Comparison of ENCODE assay signal across 20 cellular contexts in the genomic region with DNA sequence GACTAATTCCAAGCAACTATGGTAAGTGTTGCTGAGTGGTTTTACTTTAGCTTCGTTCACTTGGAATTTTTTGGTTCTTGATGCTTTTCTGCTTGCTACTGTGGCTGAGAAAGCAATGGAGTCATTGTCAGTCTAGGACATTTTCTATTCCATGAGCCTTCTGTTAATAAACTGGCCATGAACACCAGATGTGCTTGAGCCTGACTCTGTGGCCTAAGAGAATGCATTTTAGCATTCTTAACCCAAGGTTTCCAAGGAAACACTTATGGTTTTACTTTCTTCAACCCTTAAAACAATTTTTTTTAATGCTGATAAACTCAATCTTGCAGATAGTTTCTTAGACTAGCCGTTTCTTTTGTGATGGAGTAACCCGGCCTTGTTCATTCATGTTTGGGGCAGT. TPM values are rescaled to one million over a fixed set of nuclear protein-coding genes. Genes with fewer than 3 reads are reported as not detected.
DNase-seq lines count a peak whose midpoint lies in the region; ATAC-seq and TF ChIP-seq lines count a peak whose summit lies in the region.
"Had no signal": no experiment of that assay in that cellular context is flagged by ENCODE, and none has a peak within 500 bp of the region (broad histone marks: within the 10 kb centered on the region; RNA-seq: fewer than 3 reads in every experiment).

No MANE protein-coding gene starts in this region.

- ATAC-seq in activated CD8-positive, alpha-beta T cell treated with anti-CD3 and anti-CD28 coated beads, Interleukin-2, amount 10 ng/mL, durations not matched to agents 7 days and 5 days = no peak
- ATAC-seq in activated CD8-positive, alpha-beta T cell treated with anti-CD3 and anti-CD28 coated beads for 36 hours = no peak
- ATAC-seq in left lobe of liver (no peak), left ventricle myocardium superior (no peak)
- ATAC-seq: stimulated activated memory B cell treated with anti-CD40 and anti-IgM and Interleukin-4, amounts not matched to agents 10 μg/mL and 1 μg/mL and 100 μg/mL, for 72 hours had no signal

- no peaks in the 10 kb centered on the region for H3K9me3 Mint-ChIP-seq in activated CD8-positive, alpha-beta T cell treated with anti-CD3 and anti-CD28 coated beads, Interleukin-2, amount 10 ng/mL, durations not matched to agents 7 days and 5 days (ENCODE audit: insufficient read depth)
- no peaks in the 10 kb centered on the region for H3K9me3 Mint-ChIP-seq in activated CD8-positive, alpha-beta T cell treated with anti-CD3 and anti-CD28 coated beads for 36 hours
- H3K9me3 Mint-ChIP-seq in activated T-helper 2 cell treated with anti-CD3 and anti-CD28 coated beads, Interferon-gamma antibody, Interleukin-2, Interleukin-4, amounts not matched to agents 10 μg/mL and 5 μg/mL and 100 μg/mL, durations not matched to agents 14 hours and 24 hours and 36 hours = no peaks in the 10 kb centered on the region
- H3K9me3 Mint-ChIP-seq: activated B cell treated with CpG ODN at 0.5 μM for 24 hours; activated naive CD4-positive, alpha-beta T cell treated with anti-CD3 and anti-CD28 coated beads for 36 hours; stimulated activated memory B cell treated with anti-CD40 and anti-IgM and Interleukin-4, amounts not matched to agents 10 μg/mL and 1 μg/mL and 100 μg/mL, for 72 hours had no signal

- no peak overlapping the region for H3K4me3 ChIP-seq in WERI-Rb-1 (ENCODE audit: low read depth, low read length)
- H3K4me3 ChIP-seq: esophagus muscularis mucosa, spleen, upper lobe of left lung had no signal

- no peaks in the 10 kb centered on the region for H3K9me3 ChIP-seq in WERI-Rb-1 (ENCODE audit: severe bottlenecking)
- H3K9me3 ChIP-seq: esophagus muscularis mucosa, spleen, upper lobe of left lung had no signal

- CTCF ChIA-PET in activated CD8-positive, alpha-beta T cell treated with anti-CD3 and anti-CD28 coated beads, Interleukin-2, amount 10 ng/mL, durations not matched to agents 7 days and 5 days (lab: Charles Lee) = interaction anchor here (1.8 kb wide), 1 partner anchor 15 kb away, joined by 6 read pairs; no protein-coding TSS in a partner anchor
- CTCF ChIA-PET in activated CD8-positive, alpha-beta T cell treated with anti-CD3 and anti-CD28 coated beads for 36 hours (lab: Charles Lee) = interaction anchor here (2.3 kb wide), 1 partner anchor 54 kb away, joined by 12 read pairs; no protein-coding TSS in a partner anchor

- no peaks in the 10 kb centered on the region for H3K27me3 ChIP-seq in WERI-Rb-1 (ENCODE audit: insufficient read depth, low read depth, severe bottlenecking)
- H3K27me3 ChIP-seq: brain microvascular endothelial cell, esophagus muscularis mucosa, spleen, upper lobe of left lung had no signal

- no peaks in the 10 kb centered on the region for H3K27me3 Mint-ChIP-seq in activated CD8-positive, alpha-beta T cell treated with anti-CD3 and anti-CD28 coated beads, Interleukin-2, amount 10 ng/mL, durations not matched to agents 7 days and 5 days (ENCODE audit: low read depth)
- H3K27me3 Mint-ChIP-seq in activated CD8-positive, alpha-beta T cell treated with anti-CD3 and anti-CD28 coated beads for 36 hours = no peaks in the 10 kb centered on the region
- no peaks in the 10 kb centered on the region for H3K27me3 Mint-ChIP-seq in activated T-helper 2 cell treated with anti-CD3 and anti-CD28 coated beads, Interferon-gamma antibody, Interleukin-2, Interleukin-4, amounts not matched to agents 10 μg/mL and 5 μg/mL and 100 μg/mL, durations not matched to agents 14 hours and 24 hours and 36 hours (ENCODE audit: low read depth)
- H3K27me3 Mint-ChIP-seq: activated B cell treated with CpG ODN at 0.5 μM for 24 hours; stimulated activated memory B cell treated with anti-CD40 and anti-IgM and Interleukin-4, amounts not matched to agents 10 μg/mL and 1 μg/mL and 100 μg/mL, for 72 hours had no signal

- H3K4me3 Mint-ChIP-seq in activated CD8-positive, alpha-beta T cell treated with anti-CD3 and anti-CD28 coated beads, Interleukin-2, amount 10 ng/mL, durations not matched to agents 7 days and 5 days = no peak overlapping the region
- H3K4me3 Mint-ChIP-seq in activated CD8-positive, alpha-beta T cell treated with anti-CD3 and anti-CD28 coated beads for 36 hours = no peak overlapping the region
- no peak overlapping the region for H3K4me3 Mint-ChIP-seq in activated T-helper 2 cell treated with anti-CD3 and anti-CD28 coated beads, Interferon-gamma antibody, Interleukin-2, Interleukin-4, amounts not matched to agents 10 μg/mL and 5 μg/mL and 100 μg/mL, durations not matched to agents 14 hours and 24 hours and 36 hours (ENCODE audit: low read depth)
- H3K4me3 Mint-ChIP-seq: activated B cell treated with CpG ODN at 0.5 μM for 24 hours; activated naive CD4-positive, alpha-beta T cell treated with anti-CD3 and anti-CD28 coated beads for 36 hours; stimulated activated memory B cell treated with anti-CD40 and anti-IgM and Interleukin-4, amounts not matched to agents 10 μg/mL and 1 μg/mL and 100 μg/mL, for 72 hours had no signal

- peaks cover 59% of the 10 kb centered on the region for H3K36me3 Mint-ChIP-seq in activated CD8-positive, alpha-beta T cell treated with anti-CD3 and anti-CD28 coated beads, Interleukin-2, amount 10 ng/mL, durations not matched to agents 7 days and 5 days (ENCODE audit: low read depth)
- H3K36me3 Mint-ChIP-seq in activated CD8-positive, alpha-beta T cell treated with anti-CD3 and anti-CD28 coated beads for 36 hours (ENCODE audit: low read depth) = peaks cover 31% of the 10 kb centered on the region
- H3K36me3 Mint-ChIP-seq in activated T-helper 2 cell treated with anti-CD3 and anti-CD28 coated beads, Interferon-gamma antibody, Interleukin-2, Interleukin-4, amounts not matched to agents 10 μg/mL and 5 μg/mL and 100 μg/mL, durations not matched to agents 14 hours and 24 hours and 36 hours (ENCODE audit: low read depth) = peaks cover 71% of the 10 kb centered on the region

- intact Hi-C loops in activated CD8-positive, alpha-beta T cell treated with anti-CD3 and anti-CD28 coated beads for 36 hours (cut with micrococcal nuclease) = no loop called here
- intact Hi-C loops in activated T-helper 2 cell treated with anti-CD3 and anti-CD28 coated beads, Interferon-gamma antibody, Interleukin-2, Interleukin-4, amounts not matched to agents 10 μg/mL and 5 μg/mL and 100 μg/mL, durations not matched to agents 14 hours and 24 hours and 36 hours (cut with micrococcal nuclease) = no loop called here
- intact Hi-C loops in left ventricle myocardium superior (cut with micrococcal nuclease) = no loop called here

- DNase-seq in activated CD8-positive, alpha-beta T cell treated with anti-CD3 and anti-CD28 coated beads, Interleukin-2, amount 10 ng/mL, durations not matched to agents 7 days and 5 days = no peak
- DNase-seq in activated CD8-positive, alpha-beta T cell treated with anti-CD3 and anti-CD28 coated beads for 36 hours = no peak
- DNase-seq in activated T-helper 2 cell treated with anti-CD3 and anti-CD28 coated beads, Interferon-gamma antibody, Interleukin-2, Interleukin-4, amounts not matched to agents 10 μg/mL and 5 μg/mL and 100 μg/mL, durations not matched to agents 14 hours and 24 hours and 36 hours (ENCODE audit: low spot score) = no peak
- DNase-seq in fibroblast of the conjunctiva (ENCODE audit: low read depth) (peak; percentile 14), WERI-Rb-1 (no peak), left lobe of liver (ENCODE audit: low spot score) (no peak), left ventricle myocardium superior (no peak), NCI-H2196 treated with DMSO at 0.1 percent for 48 hours (lab: John Stamatoyannopoulos, UW; ENCODE audit: unreplicated experiment) (no peak)
- DNase-seq: activated B cell treated with CpG ODN at 0.5 μM for 24 hours; activated CD8-positive, alpha-beta memory T cell treated with anti-CD3 and anti-CD28 coated beads, Interleukin-2, amount 50 U/mL, for 48 hours; activated naive CD4-positive, alpha-beta T cell treated with anti-CD3 and anti-CD28 coated beads for 36 hours; brain microvascular endothelial cell; Calu3; NCI-H1436; NCI-H345; spleen; T-helper 2 cell; upper lobe of left lung had no signal

- POLR2A ChIA-PET in activated CD8-positive, alpha-beta T cell treated with anti-CD3 and anti-CD28 coated beads, Interleukin-2, amount 10 ng/mL, durations not matched to agents 7 days and 5 days (lab: Charles Lee) = interaction anchor here (0.6 kb wide), 1 partner anchor 303 kb away, joined by 3 read pairs; no protein-coding TSS in a partner anchor
- POLR2A ChIA-PET in activated CD8-positive, alpha-beta T cell treated with anti-CD3 and anti-CD28 coated beads for 36 hours (lab: Charles Lee) = no interaction called here

- H3K4me1 Mint-ChIP-seq in activated CD8-positive, alpha-beta T cell treated with anti-CD3 and anti-CD28 coated beads, Interleukin-2, amount 10 ng/mL, durations not matched to agents 7 days and 5 days (ENCODE audit: low read depth) = peaks cover 10% of the 10 kb centered on the region
- peaks cover 22% of the 10 kb centered on the region for H3K4me1 Mint-ChIP-seq in activated CD8-positive, alpha-beta T cell treated with anti-CD3 and anti-CD28 coated beads for 36 hours (ENCODE audit: low read depth)
- H3K4me1 Mint-ChIP-seq in activated T-helper 2 cell treated with anti-CD3 and anti-CD28 coated beads, Interferon-gamma antibody, Interleukin-2, Interleukin-4, amounts not matched to agents 10 μg/mL and 5 μg/mL and 100 μg/mL, durations not matched to agents 14 hours and 24 hours and 36 hours (ENCODE audit: low read depth) = peaks cover 57% of the 10 kb centered on the region
- H3K4me1 Mint-ChIP-seq: activated B cell treated with CpG ODN at 0.5 μM for 24 hours; stimulated activated memory B cell treated with anti-CD40 and anti-IgM and Interleukin-4, amounts not matched to agents 10 μg/mL and 1 μg/mL and 100 μg/mL, for 72 hours had no signal

- no peaks in the 10 kb centered on the region for H3K36me3 ChIP-seq in WERI-Rb-1

- no peak overlapping the region for H3K27ac ChIP-seq in WERI-Rb-1
- H3K27ac ChIP-seq: brain microvascular endothelial cell, esophagus muscularis mucosa, upper lobe of left lung had no signal

- peak overlapping the region; percentile 11 for H3K27ac Mint-ChIP-seq in activated CD8-positive, alpha-beta T cell treated with anti-CD3 and anti-CD28 coated beads, Interleukin-2, amount 10 ng/mL, durations not matched to agents 7 days and 5 days
- no peak overlapping the region for H3K27ac Mint-ChIP-seq in activated CD8-positive, alpha-beta T cell treated with anti-CD3 and anti-CD28 coated beads for 36 hours
- H3K27ac Mint-ChIP-seq in activated T-helper 2 cell treated with anti-CD3 and anti-CD28 coated beads, Interferon-gamma antibody, Interleukin-2, Interleukin-4, amounts not matched to agents 10 μg/mL and 5 μg/mL and 100 μg/mL, durations not matched to agents 14 hours and 24 hours and 36 hours = peak overlapping the region; percentile 33
- H3K27ac Mint-ChIP-seq: activated B cell treated with CpG ODN at 0.5 μM for 24 hours; activated naive CD4-positive, alpha-beta T cell treated with anti-CD3 and anti-CD28 coated beads for 36 hours; stimulated activated memory B cell treated with anti-CD40 and anti-IgM and Interleukin-4, amounts not matched to agents 10 μg/mL and 1 μg/mL and 100 μg/mL, for 72 hours had no signal

- TF ChIP-seq CTCF in activated CD8-positive, alpha-beta T cell treated with anti-CD3 and anti-CD28 coated beads for 36 hours (IDR thresholded peaks at IDR 0.05) = no peak
- no peak for TF ChIP-seq CTCF in WERI-Rb-1 (IDR thresholded peaks at IDR 0.05; ENCODE audit: low read depth, low read length)

RNA-seq across cellular contexts. Expression of a gene that starts 42.3 kb away (rescaled TPM):
- 100 to 1,000 TPM; 126 to 132 TPM for total RNA-seq in activated CD8-positive, alpha-beta T cell treated with anti-CD3 and anti-CD28 coated beads, Interleukin-2, amount 10 ng/mL, durations not matched to agents 7 days and 5 days
- 10 to 100 TPM; 52.2 to 55.3 TPM for total RNA-seq in activated CD8-positive, alpha-beta T cell treated with anti-CD3 and anti-CD28 coated beads for 36 hours
- total RNA-seq in activated T-helper 2 cell treated with anti-CD3 and anti-CD28 coated beads, Interferon-gamma antibody, Interleukin-2, Interleukin-4, amounts not matched to agents 10 μg/mL and 5 μg/mL and 100 μg/mL, durations not matched to agents 14 hours and 24 hours and 36 hours = 86.8 and 87.5 TPM in 2 replicates
- total RNA-seq in left lobe of liver (25.7 TPM), left ventricle myocardium superior (21.6 TPM)

RNA-seq across cellular contexts. Expression of a gene that starts 42.7 kb away (rescaled TPM):
- total RNA-seq in activated CD8-positive, alpha-beta T cell treated with anti-CD3 and anti-CD28 coated beads, Interleukin-2, amount 10 ng/mL, durations not matched to agents 7 days and 5 days = 10 to 100 TPM; 26.9 to 28.2 TPM
- 10 to 100 TPM; 15.9 to 16.9 TPM for total RNA-seq in activated CD8-positive, alpha-beta T cell treated with anti-CD3 and anti-CD28 coated beads for 36 hours
- total RNA-seq in activated T-helper 2 cell treated with anti-CD3 and anti-CD28 coated beads, Interferon-gamma antibody, Interleukin-2, Interleukin-4, amounts not matched to agents 10 μg/mL and 5 μg/mL and 100 μg/mL, durations not matched to agents 14 hours and 24 hours and 36 hours = 10.9 and 12.6 TPM in 2 replicates
- 32.9 TPM for total RNA-seq in left lobe of liver
- 18.2 TPM for total RNA-seq in left ventricle myocardium superior
